Comparison of ENCODE assay signal across 8 cellular contexts in genomic region chrX:64205735-64206491, GRCh38. TPM values are rescaled to one million over a fixed set of nuclear protein-coding genes. Genes with fewer than 3 reads are reported as not detected.
DNase-seq lines count a peak whose midpoint lies in the region; ATAC-seq and TF ChIP-seq lines count a peak whose summit lies in the region.

No MANE protein-coding gene starts in this region.

- peak overlapping the region; percentile 84 for H3K4me2 ChIP-seq in OCI-LY7 (ENCODE audit: low read length)

- TF ChIP-seq CTCF in OCI-LY7 (conservative IDR thresholded peaks at IDR 0.05; ENCODE audit: low read length) = peak; percentile 46; the same call in 1 of the 2 replicates
- peak; percentile 8 for TF ChIP-seq CTCF in epithelial cell of proximal tubule (conservative IDR thresholded peaks at IDR 0.05; ENCODE audit: low read depth, low read length)

- H3K36me3 ChIP-seq in HUES64 (ENCODE audit: insufficient read depth, low read length) (no peaks in the 10 kb centered on the region), OCI-LY7 (ENCODE audit: insufficient read depth, low read length) (no peaks in the 10 kb centered on the region), mucosa of stomach (ENCODE audit: control insufficient read depth, insufficient read depth, low read length) (no peaks in the 10 kb centered on the region)

- under 1% methylated on average over 44 of the region's 45 CpGs for WGBS in HUES64

- intact Hi-C loops in OCI-LY7 (cut with micrococcal nuclease; ENCODE audit: unreplicated experiment) = loop anchor here (2.0 to 5.0 kb wide), 2 partner anchors 189 to 854 kb away; partner anchors contain the start of genes MTMR8 and SPIN4

- H3K9ac ChIP-seq in HUES64 (ENCODE audit: low read depth, low read length) (peak overlapping the region; percentile 70), mucosa of stomach (ENCODE audit: low read length) (peak overlapping the region; percentile 75)

- H3K27ac ChIP-seq in HUES64 (ENCODE audit: low read depth, low read length) (peak overlapping the region; percentile 67), OCI-LY7 (ENCODE audit: low read depth, low read length, poor library complexity, severe bottlenecking) (peak overlapping the region; percentile 47)

- peaks cover 16% of the 10 kb centered on the region for H3K27me3 ChIP-seq in HUES64 (ENCODE audit: insufficient read depth, low read length)
- no peaks in the 10 kb centered on the region for H3K27me3 ChIP-seq in mucosa of stomach (ENCODE audit: control insufficient read depth, insufficient read depth, low read length)

- ATAC-seq in GM21515 (IDR thresholded peaks at IDR 0.05; ENCODE audit: unreplicated experiment) = peak; percentile 91

- H3K4me1 ChIP-seq in HUES64 (ENCODE audit: insufficient read depth, low read length) (peaks cover 6% of the 10 kb centered on the region; the same call in 1 of the 2 replicates), OCI-LY7 (ENCODE audit: insufficient read depth, low read length, poor library complexity, severe bottlenecking) (peaks cover 12% of the 10 kb centered on the region), mucosa of stomach (ENCODE audit: control insufficient read depth, insufficient read depth, low read length) (peaks cover 22% of the 10 kb centered on the region)

- POLR2A ChIA-PET in OCI-LY7 (lab: Charles Lee) = interaction anchor here (0.5 kb wide), 1 partner anchor 220 kb away, joined by 4 read pairs; no protein-coding TSS in a partner anchor

- DNase-seq in DMS114 treated with DMSO at 0.1 percent for 48 hours (lab: John Stamatoyannopoulos, UW; ENCODE audit: unreplicated experiment) (peak; percentile 80), OCI-LY7 (ENCODE audit: low spot score) (peak; percentile 91), activated T-cell treated with anti-CD3 and anti-CD28 coated beads for 48 hours (ENCODE audit: low read depth) (peak; percentile 76), epithelial cell of proximal tubule (ENCODE audit: low read depth) (peak; percentile 46)
- DNase-seq in stimulated activated CD8-positive, alpha-beta memory T cell treated with anti-CD3 and anti-CD28 coated beads, Interleukin-4, amount 100 ng/mL, for 48 hours = peak; percentile 88

- H3K9me2 ChIP-seq in OCI-LY7 (ENCODE audit: insufficient read depth, low read length) = no peaks in the 10 kb centered on the region

- BruUV-seq in OCI-LY7 (replicated peaks; lab: Mats Ljungman, UMichigan) = no TSS peak

- H4K20me1 ChIP-seq in OCI-LY7 (ENCODE audit: insufficient read depth, low read length) = no peaks in the 10 kb centered on the region

- H3K79me2 ChIP-seq in OCI-LY7 (ENCODE audit: insufficient read depth, low read depth, low read length) = no peaks in the 10 kb centered on the region

- H2AFZ ChIP-seq in OCI-LY7 (ENCODE audit: low read length) = peak overlapping the region; percentile 93

- H3K4me3 ChIP-seq in HUES64 (ENCODE audit: low read length) = peak overlapping the region; percentile 78
- H3K4me3 ChIP-seq in OCI-LY7 (ENCODE audit: low read depth, low read length, poor library complexity, severe bottlenecking) = peak overlapping the region; percentile 80
- peak overlapping the region; percentile 70 for H3K4me3 ChIP-seq in epithelial cell of proximal tubule (ENCODE audit: low read depth, low read length)
- peak overlapping the region; percentile 82 for H3K4me3 ChIP-seq in mucosa of stomach (ENCODE audit: low read length)

- H3K9me3 ChIP-seq in HUES64 (ENCODE audit: insufficient read depth, low read depth, low read length) (no peaks in the 10 kb centered on the region), OCI-LY7 (ENCODE audit: low read length) (no peaks in the 10 kb centered on the region), mucosa of stomach (ENCODE audit: control insufficient read depth, low read length) (no peaks in the 10 kb centered on the region)

- CTCF ChIA-PET in OCI-LY7 (lab: Charles Lee; ENCODE audit: unreplicated experiment) = no interaction called here

RNA-seq across cellular contexts. Expression of gene AMER1, which starts 0.4 kb away (rescaled TPM):
- polyA plus RNA-seq in HUES64 (2013, experiment 1 of 2) = 7.5 TPM
- polyA plus RNA-seq in HUES64 (2013, experiment 2 of 2) = 7.3 TPM
- 7.0 and 7.1 TPM in 2 replicates for total RNA-seq in OCI-LY7 (2014; rRNA removed; shearing (Covaris generic))
- total RNA-seq in OCI-LY7 (2022) (7.4 TPM in 2 replicates), epithelial cell of proximal tubule (1.6 and 1.9 TPM in 2 replicates)

RNA-seq across cellular contexts. Expression of gene ASB12, which starts 24.5 kb away (rescaled TPM):
- 0.40 TPM for polyA plus RNA-seq in HUES64 (2013, experiment 1 of 2)
- 0.70 TPM for polyA plus RNA-seq in HUES64 (2013, experiment 2 of 2)
- total RNA-seq in OCI-LY7 (2014; rRNA removed; shearing (Covaris generic)) = 0.66 and 1.5 TPM in 2 replicates
- 0.30 and 0.51 TPM in 2 replicates for total RNA-seq in OCI-LY7 (2022)
- 0.07 TPM in 1 of 2 replicates, not detected in the other for total RNA-seq in epithelial cell of proximal tubule

Comparison
In these comparisons a context has a peak if more than half of its experiments do, and no peak if none do; other contexts are left out.
1. Peak in every context shown above with its lines: DNase-seq, ATAC-seq, H3K4me3 ChIP-seq and H3K27ac ChIP-seq.